21 cellular contexts compared by ENCODE assay signal in genomic region chr4:177127658-177128057, GRCh38.
DNase-seq lines count a peak whose midpoint lies in the region; ATAC-seq, FAIRE-seq and TF ChIP-seq lines count a peak whose summit lies in the region.
"Had no signal": no experiment of that assay in that cellular context is flagged by ENCODE, and none has a peak within 500 bp of the region (broad histone marks: within the 10 kb centered on the region; RNA-seq: fewer than 3 reads in every experiment).

No MANE protein-coding gene starts in this region.

- FAIRE-seq in bronchial epithelial cell (lab: Jason Lieb, UNC) = no peak
- FAIRE-seq: GM12892, GM18507, H1 had no signal

- H3K79me2 ChIP-seq in ACC112 (ENCODE audit: control insufficient read depth, insufficient read depth, low read length, unreplicated experiment) = no peaks in the 10 kb centered on the region

- DNase-seq in M059J (ENCODE audit: low read depth) = peak; percentile 41
- peak; percentile 72 for DNase-seq in bronchial epithelial cell (ENCODE audit: low read depth)
- peak in 1 of 2 donors; percentile 67 for DNase-seq in foreskin keratinocyte
- DNase-seq in activated T-cell treated with anti-CD3 and anti-CD28 coated beads for 4 hours = no peak
- DNase-seq in prostate gland (ENCODE audit: low spot score) = no peak
- DNase-seq: 8988T; CD8-positive, alpha-beta T cell; NCI-H1105 treated with DMSO at 0.1 percent for 48 hours; NCI-H1694; NCI-H510A; NCI-H748 treated with DMSO at 0.1 percent for 48 hours; NK-92 treated with Interleukin-12 subunit alpha and Interleukin-12 subunit beta, amount 100 ng/mL, for 24 hours; SHP77 treated with DMSO at 0.1 percent for 48 hours; SK-N-SH had no signal

- no peaks in the 10 kb centered on the region for H3K27me3 ChIP-seq in ACC112 (ENCODE audit: insufficient read depth, low read length)
- H3K27me3 ChIP-seq in bronchial epithelial cell (ENCODE audit: control insufficient read depth, insufficient read depth, low read length) = no peaks in the 10 kb centered on the region
- H3K27me3 ChIP-seq in foreskin keratinocyte = no peaks in the 10 kb centered on the region
- no peaks in the 10 kb centered on the region for H3K27me3 ChIP-seq in prostate gland (replicated peaks; ENCODE audit: insufficient read depth)
- H3K27me3 ChIP-seq: BLaER1 had no signal

- H3K4me1 ChIP-seq in ACC112 (ENCODE audit: control insufficient read depth, insufficient read depth, low read length, unreplicated experiment) (peaks cover 26% of the 10 kb centered on the region), foreskin keratinocyte (peaks cover 59% of the 10 kb centered on the region), prostate gland (replicated peaks) (no peaks in the 10 kb centered on the region)

- peaks cover 5% of the 10 kb centered on the region; the same call in 1 of the 2 replicates for H3K36me3 ChIP-seq in ACC112 (ENCODE audit: insufficient read depth, low read length)
- H3K36me3 ChIP-seq in bronchial epithelial cell (ENCODE audit: control insufficient read depth, insufficient read depth, low read length) = no peaks in the 10 kb centered on the region
- H3K36me3 ChIP-seq in prostate gland = no peaks in the 10 kb centered on the region
- H3K36me3 ChIP-seq: BLaER1 had no signal

- TF ChIP-seq CTCF in bronchial epithelial cell (IDR thresholded peaks at IDR 0.05; ENCODE audit: insufficient read depth, low read length, severe bottlenecking) (no peak), foreskin keratinocyte (conservative IDR thresholded peaks at IDR 0.05) (no peak), prostate gland (IDR thresholded peaks at IDR 0.05) (no peak)

- H3K27ac ChIP-seq in ACC112 (ENCODE audit: low read depth, low read length) = peak overlapping the region; percentile 85
- peak overlapping the region; percentile 47 for H3K27ac ChIP-seq in foreskin keratinocyte
- no peak overlapping the region for H3K27ac ChIP-seq in prostate gland
- H3K27ac ChIP-seq: BLaER1 had no signal

- H2AFZ ChIP-seq in ACC112 (ENCODE audit: low read length, unreplicated experiment) = peak overlapping the region; percentile 87

- H3K9me3 ChIP-seq in prostate gland = no peaks in the 10 kb centered on the region

- intact Hi-C loops in prostate gland (cut with DNase I) = no loop called here

- H3K4me3 ChIP-seq in ACC112 (ENCODE audit: low read depth, low read length) = peak overlapping the region; percentile 29; the same call in 1 of the 2 replicates
- no peak overlapping the region for H3K4me3 ChIP-seq in bronchial epithelial cell (ENCODE audit: low read depth, low read length)
- H3K4me3 ChIP-seq in prostate gland = no peak overlapping the region
- H3K4me3 ChIP-seq: BLaER1 had no signal

- ATAC-seq in foreskin keratinocyte = peak; percentile 53
- ATAC-seq in HG03108 (IDR thresholded peaks at IDR 0.05; ENCODE audit: unreplicated experiment) = no peak
- no peak for ATAC-seq in GM21737 (IDR thresholded peaks at IDR 0.05; ENCODE audit: unreplicated experiment)
- ATAC-seq: CD8-positive, alpha-beta T cell had no signal

- TF ChIP-seq POLR2A in prostate gland (IDR thresholded peaks at IDR 0.05) = no peak

Comparison
In these comparisons a context has a peak if more than half of its experiments do, and no peak if none do; other contexts are left out.
1. H3K27ac ChIP-seq: peak in ACC112 (single experiment) and foreskin keratinocyte (single experiment); none in prostate gland (0 of 2).
2. DNase-seq: peak in M059J (single experiment) and bronchial epithelial cell (single experiment); none in activated T-cell treated with anti-CD3 and anti-CD28 coated beads for 4 hours (single experiment) and prostate gland (single experiment).